In the genomic region with DNA sequence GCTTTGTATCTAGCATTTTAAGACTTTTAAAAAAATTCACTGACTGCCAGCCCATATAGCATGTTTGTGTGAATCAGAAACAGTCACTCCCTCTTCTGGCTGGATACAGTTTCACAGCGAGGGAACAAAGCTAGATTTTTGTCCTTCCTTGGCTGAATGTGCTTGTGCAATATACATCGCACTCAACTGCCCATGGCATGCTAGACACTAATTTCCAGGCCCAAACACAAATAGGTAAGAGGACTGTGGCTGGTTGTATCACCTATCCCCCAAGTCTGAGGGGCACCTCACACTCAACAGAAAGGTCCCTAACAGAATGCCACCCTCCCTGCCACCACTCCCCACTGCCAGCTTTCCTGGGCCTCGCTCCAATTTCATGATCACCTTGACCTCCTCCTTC, we compare ENCODE assay signal across 9 cellular contexts. TPM values are rescaled to one million over a fixed set of nuclear protein-coding genes. Genes with fewer than 3 reads are reported as not detected.
DNase-seq lines count a peak whose midpoint lies in the region; ATAC-seq, FAIRE-seq and TF ChIP-seq lines count a peak whose summit lies in the region.
"Had no signal": no experiment of that assay in that cellular context is flagged by ENCODE, and none has a peak within 500 bp of the region (broad histone marks: within the 10 kb centered on the region; RNA-seq: fewer than 3 reads in every experiment).

No MANE protein-coding gene starts in this region.

- H3K27ac ChIP-seq in kidney (ENCODE audit: low read depth in 2 of 2, low read length in 2 of 2) = no peak overlapping the region

- no peak for TF ChIP-seq EP300 in Ishikawa (IDR thresholded peaks at IDR 0.05; ENCODE audit: borderline replicate concordance)

- no peaks in the 10 kb centered on the region for H3K36me3 Mint-ChIP-seq in WTC11

- intact Hi-C loops in kidney (cut with DNase I) = no loop called here

- ATAC-seq in WTC11 (peak; percentile 62), HG03378 (IDR thresholded peaks at IDR 0.05; ENCODE audit: unreplicated experiment) (no peak), GM18517 (IDR thresholded peaks at IDR 0.05; ENCODE audit: unreplicated experiment) (no peak)

- peak; percentile 19; the same call in 1 of the 2 replicates for TF ChIP-seq RAD21 in Ishikawa (IDR thresholded peaks at IDR 0.05; ENCODE audit: low read depth)

- H3K4me1 ChIP-seq in kidney (ENCODE audit: control insufficient read depth in 1 of 2, insufficient read depth in 1 of 2, low read depth in 1 of 2, low read length in 2 of 2) = no peaks in the 10 kb centered on the region

- no peak overlapping the region for H3K4me3 Mint-ChIP-seq in WTC11

- DNase-seq in D721Med (ENCODE audit: insufficient read length, low spot score) (no peak), WTC11 (ENCODE audit: low spot score) (no peak), kidney (no peak), CD1c-positive myeloid dendritic cell (ENCODE audit: extremely low spot score) (no peak)
- DNase-seq in effector CD4-positive, alpha-beta T cell = no peak

- CTCF ChIA-PET in WTC11 (lab: Charles Lee) = interaction anchor here (0.5 to 1.5 kb wide), 22 partner anchors 9 to 449 kb away, joined by 3 to 12 read pairs (median 4); partner anchors contain the start of gene BLCAP

- H3K4me3 ChIP-seq in kidney (ENCODE audit: low read length in 2 of 2) = no peak overlapping the region

- peaks cover 7% of the 10 kb centered on the region for H3K4me1 Mint-ChIP-seq in WTC11

- H3K27ac Mint-ChIP-seq in WTC11 = 0 out of 2 replicates have a peak overlapping the region, but pooled peaks have one; percentile 55

- TF ChIP-seq CTCF in D721Med (IDR thresholded peaks at IDR 0.05; ENCODE audit: insufficient read depth, missing control alignments) (peak; percentile 17), WTC11 (IDR thresholded peaks at IDR 0.05) (no peak), kidney (IDR thresholded peaks at IDR 0.05; ENCODE audit: borderline replicate concordance, extremely low read depth, insufficient read depth) (peak; percentile 13)

- H3K9me3 ChIP-seq in kidney (ENCODE audit: control insufficient read depth in 1 of 2, low read length in 2 of 2) = no peaks in the 10 kb centered on the region

- H3K27me3 Mint-ChIP-seq in WTC11 (ENCODE audit: low read depth) = no peaks in the 10 kb centered on the region; the same call in 1 of the 2 replicates

- H3K9ac ChIP-seq in kidney (ENCODE audit: low read length in 2 of 2) = no peak overlapping the region

- FAIRE-seq in D721Med (lab: Jason Lieb, UNC) (no peak), kidney (lab: Jason Lieb, UNC) (no peak)
- FAIRE-seq: GM18507 had no signal

- H3K36me3 ChIP-seq in kidney (ENCODE audit: control insufficient read depth in 1 of 2, insufficient read depth in 2 of 2, low read length in 2 of 2) = no peaks in the 10 kb centered on the region

- POLR2A ChIA-PET in WTC11 (lab: Charles Lee) = no interaction called here

- no peaks in the 10 kb centered on the region for H3K9me3 Mint-ChIP-seq in WTC11

TF ChIP-seq in Ishikawa, 13 proteins besides CTCF, POLR2A, EP300 and RAD21 (continues in another document):
- TF ChIP-seq NFIC (IDR thresholded peaks at IDR 0.05) (no peak), TEAD4 (IDR thresholded peaks at IDR 0.05) (no peak), FOXM1 (IDR thresholded peaks at IDR 0.05; ENCODE audit: borderline replicate concordance, low read depth) (no peak), ZBTB7A (IDR thresholded peaks at IDR 0.05; ENCODE audit: low read depth) (no peak), TAF1 (IDR thresholded peaks at IDR 0.05; ENCODE audit: low read depth) (no peak), TCF12 (IDR thresholded peaks at IDR 0.05; ENCODE audit: low read depth) (no peak), USF1 (IDR thresholded peaks at IDR 0.05) (no peak), CEBPB (IDR thresholded peaks at IDR 0.05) (no peak), EGR1 (IDR thresholded peaks at IDR 0.05) (no peak), YY1 (IDR thresholded peaks at IDR 0.05; ENCODE audit: low read depth) (no peak)
- TF ChIP-seq, protein P1, sequence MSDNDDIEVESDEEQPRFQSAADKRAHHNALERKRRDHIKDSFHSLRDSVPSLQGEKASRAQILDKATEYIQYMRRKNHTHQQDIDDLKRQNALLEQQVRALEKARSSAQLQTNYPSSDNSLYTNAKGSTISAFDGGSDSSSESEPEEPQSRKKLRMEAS (IDR thresholded peaks at IDR 0.05) = no peak

TF ChIP-seq in WTC11, 78 proteins besides CTCF, POLR2A, EP300 and RAD21 (continues in another document):
- no peak for TF ChIP-seq ATF1 (CRISPR knock-in tag; IDR thresholded peaks at IDR 0.05)
- no peak for TF ChIP-seq ZNF416 (CRISPR knock-in tag; IDR thresholded peaks at IDR 0.05)
- TF ChIP-seq, protein P2, sequence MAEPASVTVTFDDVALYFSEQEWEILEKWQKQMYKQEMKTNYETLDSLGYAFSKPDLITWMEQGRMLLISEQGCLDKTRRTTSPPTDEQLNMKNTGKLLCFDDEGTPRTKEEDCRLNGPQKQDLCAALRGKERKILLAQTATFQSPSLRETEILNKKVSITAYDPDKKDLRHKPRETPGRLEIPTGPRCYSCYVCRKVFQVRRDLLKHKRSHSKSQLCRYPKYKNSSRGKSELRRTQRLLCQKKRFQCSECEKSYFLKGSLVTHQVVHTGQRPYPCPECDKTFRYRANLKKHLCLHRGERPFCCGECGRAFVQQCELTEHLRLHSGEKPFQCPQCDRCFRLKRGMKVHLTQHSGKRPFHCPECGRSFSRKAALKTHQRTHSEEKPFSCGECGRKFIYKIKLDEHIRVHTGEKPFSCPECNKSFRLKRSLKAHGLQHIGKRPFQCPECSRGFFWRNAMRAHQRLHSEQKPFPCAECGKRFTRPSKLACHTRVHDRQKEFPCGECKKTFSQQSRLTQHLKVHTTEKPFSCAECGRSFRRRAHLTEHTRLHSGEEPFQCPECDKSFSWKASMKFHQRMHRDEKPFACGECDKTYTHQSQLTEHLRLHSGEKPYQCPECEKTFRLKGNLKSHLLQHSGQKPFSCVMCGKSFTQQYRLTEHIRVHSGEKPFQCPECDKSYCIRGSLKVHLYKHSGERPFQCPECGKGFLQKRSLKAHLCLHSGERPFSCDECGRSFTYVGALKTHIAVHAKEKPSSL (CRISPR knock-in tag; conservative IDR thresholded peaks at IDR 0.05) = no peak
- TF ChIP-seq SMAD3 (CRISPR knock-in tag; IDR thresholded peaks at IDR 0.05; ENCODE audit: borderline replicate concordance) = no peak
- no peak for TF ChIP-seq HMGA2 (CRISPR knock-in tag; IDR thresholded peaks at IDR 0.05)
- no peak for TF ChIP-seq ARID4B (CRISPR knock-in tag; IDR thresholded peaks at IDR 0.05; ENCODE audit: borderline replicate concordance)
- no peak for TF ChIP-seq RELA (CRISPR knock-in tag; IDR thresholded peaks at IDR 0.05; ENCODE audit: borderline replicate concordance)
- no peak for TF ChIP-seq NR3C1 (CRISPR knock-in tag; conservative IDR thresholded peaks at IDR 0.05; ENCODE audit: low read depth)
- TF ChIP-seq MYBL2 (CRISPR knock-in tag; IDR thresholded peaks at IDR 0.05) = no peak
- TF ChIP-seq ZNF423 (CRISPR knock-in tag; IDR thresholded peaks at IDR 0.05) = no peak

RNA-seq across cellular contexts. Expression of gene BLCAP, which starts 16.2 kb away (rescaled TPM):
- total RNA-seq in WTC11 (2021) (53.5 to 85.6 TPM (median 54.4 TPM) in 3 replicates), kidney (76.1 TPM)
- 106 TPM for polyA plus RNA-seq in kidney (ENCODE audit: insufficient read depth, low read depth, low replicate concordance)

RNA-seq across cellular contexts. Expression of gene NNAT, which starts 22.8 kb away (rescaled TPM):
- total RNA-seq in WTC11 (2021) (59.8 to 90.0 TPM (median 61.1 TPM) in 3 replicates), kidney (0.25 TPM)
- not detected for polyA plus RNA-seq in kidney (ENCODE audit: insufficient read depth, low read depth, low replicate concordance)

Comparison
In these comparisons a context has a peak if more than half of its experiments do, and no peak if none do; other contexts are left out.
1. RNA of gene NNAT, which starts 22.8 kb away (total RNA-seq): 59.8 to 90.0 TPM in WTC11; 0.25 TPM in kidney (single experiment); every median in the first group is over 10 times any median in the second.